1 cellular context compared by ENCODE assay signal in genomic region chr16:55853114-55853513, GRCh38.
TF ChIP-seq lines count a peak whose summit lies in the region.

No MANE protein-coding gene starts in this region.

TF ChIP-seq in IMR-90, 13 proteins besides CTCF, POLR2A, EP300 and RAD21:
- no peak for TF ChIP-seq MAFK (IDR thresholded peaks at IDR 0.05; ENCODE audit: low read depth, low read length)
- no peak for TF ChIP-seq MXI1 (IDR thresholded peaks at IDR 0.05; ENCODE audit: borderline replicate concordance, low read depth, low read length)
- TF ChIP-seq CEBPB (IDR thresholded peaks at IDR 0.05; ENCODE audit: low read depth, low read length) = no peak
- TF ChIP-seq MAZ (IDR thresholded peaks at IDR 0.05; ENCODE audit: borderline replicate concordance, low read depth, low read length) = no peak
- TF ChIP-seq, protein P1, sequence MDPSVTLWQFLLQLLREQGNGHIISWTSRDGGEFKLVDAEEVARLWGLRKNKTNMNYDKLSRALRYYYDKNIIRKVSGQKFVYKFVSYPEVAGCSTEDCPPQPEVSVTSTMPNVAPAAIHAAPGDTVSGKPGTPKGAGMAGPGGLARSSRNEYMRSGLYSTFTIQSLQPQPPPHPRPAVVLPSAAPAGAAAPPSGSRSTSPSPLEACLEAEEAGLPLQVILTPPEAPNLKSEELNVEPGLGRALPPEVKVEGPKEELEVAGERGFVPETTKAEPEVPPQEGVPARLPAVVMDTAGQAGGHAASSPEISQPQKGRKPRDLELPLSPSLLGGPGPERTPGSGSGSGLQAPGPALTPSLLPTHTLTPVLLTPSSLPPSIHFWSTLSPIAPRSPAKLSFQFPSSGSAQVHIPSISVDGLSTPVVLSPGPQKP (IDR thresholded peaks at IDR 0.05; ENCODE audit: borderline replicate concordance, low read depth, low read length) = no peak
- no peak for TF ChIP-seq RFX5 (IDR thresholded peaks at IDR 0.05; ENCODE audit: low read depth, low read length)
- no peak for TF ChIP-seq CHD1 (IDR thresholded peaks at IDR 0.05; ENCODE audit: low read depth, low read length)
- no peak for TF ChIP-seq NFE2L2 (IDR thresholded peaks at IDR 0.05; ENCODE audit: low read depth, low read length)
- no peak for TF ChIP-seq SMC3 (IDR thresholded peaks at IDR 0.05; ENCODE audit: low read depth, low read length)
- TF ChIP-seq FOS (IDR thresholded peaks at IDR 0.05; ENCODE audit: low read depth, low read length) = no peak
- TF ChIP-seq RCOR1 (IDR thresholded peaks at IDR 0.05; ENCODE audit: insufficient replicate concordance, low read length) = no peak
- TF ChIP-seq, protein P2, sequence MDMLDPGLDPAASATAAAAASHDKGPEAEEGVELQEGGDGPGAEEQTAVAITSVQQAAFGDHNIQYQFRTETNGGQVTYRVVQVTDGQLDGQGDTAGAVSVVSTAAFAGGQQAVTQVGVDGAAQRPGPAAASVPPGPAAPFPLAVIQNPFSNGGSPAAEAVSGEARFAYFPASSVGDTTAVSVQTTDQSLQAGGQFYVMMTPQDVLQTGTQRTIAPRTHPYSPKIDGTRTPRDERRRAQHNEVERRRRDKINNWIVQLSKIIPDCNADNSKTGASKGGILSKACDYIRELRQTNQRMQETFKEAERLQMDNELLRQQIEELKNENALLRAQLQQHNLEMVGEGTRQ (IDR thresholded peaks at IDR 0.05; ENCODE audit: low read depth, low read length) = no peak
- no peak for TF ChIP-seq BHLHE40 (IDR thresholded peaks at IDR 0.05; ENCODE audit: low read depth, low read length)
